ENCODE assay signal across 7 cellular contexts in the genomic region with DNA sequence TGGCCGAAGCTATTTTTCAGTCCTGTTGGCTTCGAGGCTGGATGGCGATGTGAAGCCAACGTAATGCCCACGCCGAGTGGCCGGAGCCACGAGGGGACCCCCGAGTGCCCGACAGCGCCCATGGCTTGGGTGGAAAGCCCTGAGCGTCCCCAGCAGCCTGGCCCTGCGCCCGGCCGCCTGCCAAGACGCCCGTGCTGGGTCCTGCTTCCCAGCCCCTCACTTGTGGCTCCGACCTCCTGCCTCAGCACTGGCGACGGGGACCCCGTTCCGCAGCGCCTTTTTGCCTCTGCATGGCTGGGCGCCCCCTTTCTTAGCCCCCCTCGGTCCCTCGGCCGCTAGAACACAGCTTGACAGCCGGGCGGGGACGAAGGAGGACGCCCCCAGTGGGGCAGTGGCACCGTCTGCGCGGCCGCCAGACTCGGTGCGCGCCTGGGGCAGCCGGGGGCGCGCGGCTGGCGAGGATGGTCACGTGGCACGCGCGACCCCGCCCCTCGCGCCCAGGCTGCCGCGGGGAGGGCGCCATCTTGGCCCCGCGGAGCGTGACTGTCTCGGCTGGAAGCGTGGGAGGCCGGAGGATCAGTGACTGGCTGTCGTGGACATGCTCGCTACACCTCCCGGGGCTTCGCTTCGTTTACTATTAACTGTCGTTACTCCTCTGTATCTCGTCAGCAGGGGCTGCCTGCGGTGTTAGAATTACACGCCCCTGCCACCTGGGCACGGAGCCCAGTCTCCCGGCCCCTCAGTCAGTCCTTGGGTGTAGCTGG. TPM values are rescaled to one million over a fixed set of nuclear protein-coding genes. Genes with fewer than 3 reads are reported as not detected.
A peak's percentile ranks its signal among the peaks of the same experiment; 100 is the strongest.
DNase-seq lines count a peak whose midpoint lies in the region; ATAC-seq, FAIRE-seq and TF ChIP-seq lines count a peak whose summit lies in the region.

No MANE protein-coding gene starts in this region.

- TF ChIP-seq CTCF in WI38 (IDR thresholded peaks at IDR 0.05; ENCODE audit: low read depth, low read length) (no peak), bronchial epithelial cell (IDR thresholded peaks at IDR 0.05; ENCODE audit: insufficient read depth, low read length, severe bottlenecking) (no peak)

- DNase-seq in NCI-H146 (lab: John Stamatoyannopoulos, UW): peak; percentile 71
- DNase-seq in bronchial epithelial cell (ENCODE audit: low read depth): peak; percentile 49
- DNase-seq in iris pigment epithelial cell (ENCODE audit: low read depth): peak; percentile 84
- DNase-seq in stimulated activated CD4-positive, alpha-beta T cell treated with anti-CD3 and anti-CD28 coated beads, Interleukin-12 subunit alpha, Interleukin-12 subunit beta, amount 100 ng/mL, for 24 hours (ENCODE audit: low read depth in 2 of 2): peak; percentile 71 to 73

- H3K27me3 ChIP-seq in bronchial epithelial cell (ENCODE audit: control insufficient read depth, insufficient read depth, low read length): no peaks in the 10 kb centered on the region

- TF ChIP-seq POLR2A in GM18505 (IDR thresholded peaks at IDR 0.05; ENCODE audit: borderline replicate concordance, extremely low read depth, insufficient read depth, insufficient read length): peak; percentile 88

- FAIRE-seq in bronchial epithelial cell (lab: Jason Lieb, UNC): no peak

- H3K4me3 ChIP-seq in WI38 (ENCODE audit: low read depth, low read length) (peak overlapping the region; percentile 79), bronchial epithelial cell (ENCODE audit: low read depth, low read length) (peak overlapping the region; percentile 46)

- peak; percentile 90 for ATAC-seq in GM18505 (IDR thresholded peaks at IDR 0.05; ENCODE audit: unreplicated experiment)
- peak; percentile 91 for ATAC-seq in HG02759 (IDR thresholded peaks at IDR 0.05; ENCODE audit: unreplicated experiment)

- no peaks in the 10 kb centered on the region for H3K36me3 ChIP-seq in bronchial epithelial cell (ENCODE audit: control insufficient read depth, insufficient read depth, low read length)

RNA-seq across cellular contexts. Expression of a gene that starts 0.6 kb away (rescaled TPM):
- 1.9 and 3.4 TPM in 2 replicates for total RNA-seq in bronchial epithelial cell

RNA-seq across cellular contexts. Expression of a gene that starts 13.2 kb away (rescaled TPM):
- total RNA-seq in bronchial epithelial cell: 25.6 and 30.8 TPM in 2 replicates

Comparison
In these comparisons a context has a peak if more than half of its experiments do, and no peak if none do; other contexts are left out.
1. Peak in every context shown above with its lines: DNase-seq, ATAC-seq and H3K4me3 ChIP-seq.